In the genomic region with DNA sequence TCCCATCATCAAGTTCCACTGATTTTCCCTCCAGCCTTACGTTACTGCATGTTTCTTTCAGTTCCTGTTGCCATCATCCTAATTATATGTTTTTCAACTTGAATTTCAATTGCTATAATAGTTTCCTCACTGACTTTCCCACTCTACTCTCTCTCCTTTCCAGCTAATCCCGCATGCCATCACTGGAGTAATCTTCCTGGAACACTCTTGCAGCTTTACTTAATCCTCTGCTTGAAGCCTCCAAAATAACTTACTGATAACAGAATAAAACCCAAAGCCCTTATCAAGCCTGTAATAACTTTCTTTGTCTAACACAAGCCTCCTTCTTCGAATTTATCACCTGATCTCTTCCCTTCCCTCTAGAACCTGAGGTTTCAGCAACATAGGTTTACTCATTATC, we compare ENCODE assay signal across 34 cellular contexts.
"Had no signal": no experiment of that assay in that cellular context is flagged by ENCODE, and none has a peak within 500 bp of the region (broad histone marks: within the 10 kb centered on the region; RNA-seq: fewer than 3 reads in every experiment).

No MANE protein-coding gene starts in this region.

- H3K9me3 ChIP-seq: adrenal gland, Peyer's patch had no signal

- ATAC-seq: activated naive CD4-positive, alpha-beta T cell treated with anti-CD3 and anti-CD28 coated beads, Interleukin-2, amount 50 U/mL, for 72 hours; activated T-cell treated with anti-CD3 and anti-CD28 coated beads, Interleukin-2, amount 50 U/mL, for 4 hours; PC-3; Right ventricle myocardium inferior had no signal

- H3K4me1 ChIP-seq: adrenal gland, Peyer's patch had no signal

- DNase-seq: activated B cell treated with CpG ODN at 0.5 μM for 24 hours; activated CD4-positive, alpha-beta memory T cell treated with anti-CD3 and anti-CD28 coated beads for 36 hours; activated CD4-positive, alpha-beta T cell treated with anti-CD3 and anti-CD28 coated beads for 4 hours; activated CD4-positive, alpha-beta T cell treated with anti-CD3 and anti-CD28 coated beads, Interleukin-2, amount 50 U/mL, for 1 hour; activated CD4-positive, CD25-positive, alpha-beta regulatory T cell treated with anti-CD3 and anti-CD28 coated beads, Interleukin-2, amount 50 U/mL, for 72 hours; activated CD8-positive, alpha-beta memory T cell treated with anti-CD3 and anti-CD28 coated beads, Interleukin-2, amount 50 U/mL, for 4 hours; activated gamma-delta T cell treated with Interleukin-2 at 50 U/mL for 16 hours; activated naive CD4-positive, alpha-beta T cell treated with anti-CD3 and anti-CD28 coated beads for 36 hours; activated T-cell treated with anti-CD3 and anti-CD28 coated beads for 4 hours; activated T-cell treated with anti-CD3 and anti-CD28 coated beads, Interleukin-2, amount 50 U/mL, for 4 hours; adrenal gland; anterior cingulate cortex; caudate nucleus; cerebellar nuclear complex; Karpas-422; KBM-7; NCI-H1105; NCI-H1417 treated with DMSO at 0.1 percent for 48 hours; NCI-H1930; NCI-H2081 treated with DMSO at 0.1 percent for 48 hours; NCI-H226; NCI-H446 treated with DMSO at 0.1 percent for 48 hours; NCI-H524; NCI-H69; NK-92 treated with Interleukin-12 subunit alpha and Interleukin-12 subunit beta, amount 100 ng/mL, for 24 hours; PC-3; Peyer's patch; SW 1271; T-helper 1 cell; T-helper 2 cell; T-helper 9 cell had no signal

- H3K27ac ChIP-seq: adrenal gland, Peyer's patch, RWPE1 had no signal

- H3K36me3 ChIP-seq: adrenal gland, Peyer's patch had no signal

- H3K4me3 ChIP-seq: adrenal gland, Peyer's patch had no signal

- H3K27me3 ChIP-seq: adrenal gland, Peyer's patch had no signal
